Comparison of ENCODE assay signal across 16 cellular contexts in the genomic region with DNA sequence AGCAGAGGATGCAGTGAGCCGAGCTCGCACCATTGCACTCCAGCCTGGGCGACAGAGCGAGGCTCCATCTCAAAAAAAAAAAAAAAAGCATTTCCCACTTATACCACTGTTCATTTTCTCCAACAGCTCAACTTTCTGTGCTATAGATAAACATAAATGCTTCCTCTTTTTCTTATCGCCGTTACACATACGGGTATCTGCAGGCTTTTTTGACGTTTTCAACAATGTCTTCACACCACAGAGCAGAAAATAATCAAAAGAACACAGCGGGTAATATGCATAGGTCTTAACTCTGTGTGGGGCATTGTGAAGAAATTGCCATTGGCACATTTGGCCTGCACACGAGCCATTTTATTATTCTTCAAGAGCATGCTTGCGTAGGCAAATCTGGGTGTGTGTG.
"Had no signal": no experiment of that assay in that cellular context is flagged by ENCODE, and none has a peak within 500 bp of the region (broad histone marks: within the 10 kb centered on the region; RNA-seq: fewer than 3 reads in every experiment).

No MANE protein-coding gene starts in this region.

- ATAC-seq: activated CD8-positive, alpha-beta T cell treated with anti-CD3 and anti-CD28 coated beads for 36 hours; activated naive CD8-positive, alpha-beta T cell treated with anti-CD3 and anti-CD28 coated beads, Interleukin-2, amount 50 U/mL, for 24 hours; effector memory CD8-positive, alpha-beta T cell; left ventricle myocardium superior; psoas muscle; right lobe of liver; stimulated activated effector memory CD8-positive, alpha-beta T cell treated with anti-CD3 and anti-CD28 coated beads, Interleukin-12 subunit alpha, Interleukin-12 subunit beta, amount 100 ng/mL, for 72 hours had no signal

- H3K4me3 Mint-ChIP-seq: activated CD8-positive, alpha-beta T cell treated with anti-CD3 and anti-CD28 coated beads for 36 hours; activated naive CD8-positive, alpha-beta T cell treated with anti-CD3 and anti-CD28 coated beads, Interleukin-2, amount 50 U/mL, for 24 hours; activated T-helper 1 cell treated with anti-CD3 and anti-CD28 coated beads, Interleukin-12 subunit alpha, Interleukin-12 subunit beta, Interleukin-2, Interleukin-4 antibody, amounts not matched to agents 30 ng/mL and 10 ng/mL and 1 ng/mL, durations not matched to agents 14 hours and 24 hours and 36 hours; effector memory CD8-positive, alpha-beta T cell; nephron; stimulated activated effector memory CD8-positive, alpha-beta T cell treated with anti-CD3 and anti-CD28 coated beads, Interleukin-12 subunit alpha, Interleukin-12 subunit beta, amount 100 ng/mL, for 72 hours had no signal

- DNase-seq: activated CD8-positive, alpha-beta memory T cell treated with anti-CD3 and anti-CD28 coated beads, Interleukin-2, amount 50 U/mL, for 4 hours; activated CD8-positive, alpha-beta T cell treated with anti-CD3 and anti-CD28 coated beads for 36 hours; activated naive CD4-positive, alpha-beta T cell; activated naive CD8-positive, alpha-beta T cell treated with anti-CD3 and anti-CD28 coated beads, Interleukin-2, amount 50 U/mL, for 24 hours; colonic mucosa; effector memory CD8-positive, alpha-beta T cell; hippocampal formation; left ventricle myocardium superior; mesenchymal stem cell; occipital lobe; psoas muscle; right lobe of liver; tibial artery had no signal

- H3K27me3 Mint-ChIP-seq: activated CD8-positive, alpha-beta T cell treated with anti-CD3 and anti-CD28 coated beads for 36 hours; effector memory CD8-positive, alpha-beta T cell had no signal

- H3K36me3 Mint-ChIP-seq: stimulated activated effector memory CD8-positive, alpha-beta T cell treated with anti-CD3 and anti-CD28 coated beads, Interleukin-12 subunit alpha, Interleukin-12 subunit beta, amount 100 ng/mL, for 72 hours had no signal

- H3K4me1 Mint-ChIP-seq: activated naive CD8-positive, alpha-beta T cell treated with anti-CD3 and anti-CD28 coated beads, Interleukin-2, amount 50 U/mL, for 24 hours; nephron; stimulated activated effector memory CD8-positive, alpha-beta T cell treated with anti-CD3 and anti-CD28 coated beads, Interleukin-12 subunit alpha, Interleukin-12 subunit beta, amount 100 ng/mL, for 72 hours had no signal

- H3K27ac Mint-ChIP-seq: activated CD8-positive, alpha-beta T cell treated with anti-CD3 and anti-CD28 coated beads for 36 hours; activated naive CD8-positive, alpha-beta T cell treated with anti-CD3 and anti-CD28 coated beads, Interleukin-2, amount 50 U/mL, for 24 hours; activated T-helper 1 cell treated with anti-CD3 and anti-CD28 coated beads, Interleukin-12 subunit alpha, Interleukin-12 subunit beta, Interleukin-2, Interleukin-4 antibody, amounts not matched to agents 30 ng/mL and 10 ng/mL and 1 ng/mL, durations not matched to agents 14 hours and 24 hours and 36 hours; effector memory CD8-positive, alpha-beta T cell; nephron; stimulated activated effector memory CD8-positive, alpha-beta T cell treated with anti-CD3 and anti-CD28 coated beads, Interleukin-12 subunit alpha, Interleukin-12 subunit beta, amount 100 ng/mL, for 72 hours had no signal
